ENCODE assay signal across 16 cellular contexts in the genomic region with DNA sequence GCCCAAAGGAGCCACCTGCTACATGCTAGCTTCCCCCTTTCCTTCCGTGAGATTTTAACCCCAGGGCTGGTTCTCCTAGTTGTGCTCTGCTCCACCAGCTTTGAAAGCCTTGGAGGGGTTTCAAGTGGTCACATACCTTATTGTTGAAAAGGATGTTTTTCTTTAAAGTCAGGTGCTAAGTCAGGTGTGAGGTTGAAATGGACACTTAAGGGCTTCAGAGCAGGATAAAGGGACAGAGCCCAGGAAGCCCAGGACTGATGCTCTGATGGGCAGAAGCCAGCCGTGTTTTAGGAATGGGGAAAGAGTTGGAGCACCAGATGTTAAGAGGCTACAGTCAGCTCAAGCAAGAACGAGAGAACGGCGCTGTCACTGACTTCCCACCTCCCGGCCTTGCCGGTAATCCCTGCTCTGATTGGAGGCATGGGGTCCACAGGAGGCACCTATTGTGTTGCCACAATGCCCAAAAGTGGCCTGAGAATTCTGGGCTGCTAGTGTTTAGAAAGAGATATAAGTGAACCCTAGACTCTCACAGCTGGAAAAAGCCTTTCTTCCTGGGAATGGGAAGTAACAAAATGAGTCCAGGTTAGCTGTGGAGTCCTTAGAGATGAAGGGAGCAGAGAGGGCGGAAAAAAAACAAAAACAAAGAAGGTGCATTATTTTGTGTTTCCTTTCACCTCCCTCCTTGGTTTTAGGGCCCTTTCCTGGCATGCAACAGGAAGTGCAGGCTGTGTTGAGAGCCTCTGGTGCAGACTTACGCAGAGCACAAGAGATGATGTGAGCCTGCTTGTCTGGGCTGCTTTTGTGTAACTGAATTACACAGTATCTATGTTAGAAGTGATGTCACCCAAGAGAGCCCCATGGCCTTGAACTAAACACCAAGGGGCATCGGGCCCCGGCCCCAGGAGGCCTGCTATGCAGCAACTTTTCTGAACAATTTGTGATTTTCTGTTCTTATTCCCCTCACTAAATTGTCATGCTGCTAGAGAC. TPM values are rescaled to one million over a fixed set of nuclear protein-coding genes. Genes with fewer than 3 reads are reported as not detected.
DNase-seq lines count a peak whose midpoint lies in the region; ATAC-seq and TF ChIP-seq lines count a peak whose summit lies in the region.
"Had no signal": no experiment of that assay in that cellular context is flagged by ENCODE, and none has a peak within 500 bp of the region (broad histone marks: within the 10 kb centered on the region; RNA-seq: fewer than 3 reads in every experiment).

No MANE protein-coding gene starts in this region.

- intact Hi-C loops in CD4-positive, alpha-beta memory T cell (cut with micrococcal nuclease), result no loop called here
- intact Hi-C loops in esophagus muscularis mucosa (cut with DNase I) (no loop called here), heart left ventricle (cut with DNase I) (loop anchor here in 3 of 10 donors (10.0 kb wide), 3 partner anchors 167 to 527 kb away; partner anchors contain the start of gene PRELID3B (in 1 of the 3))

- no peaks in the 10 kb centered on the region for H3K9me3 ChIP-seq in CD4-positive, alpha-beta memory T cell (ENCODE audit: control insufficient read depth in 1 of 2, low read length in 2 of 2)
- no peaks in the 10 kb centered on the region for H3K9me3 ChIP-seq in H9 (ENCODE audit: control insufficient read depth, low read depth, low read length)
- no peaks in the 10 kb centered on the region for H3K9me3 ChIP-seq in iPS-20b (ENCODE audit: insufficient read depth, low read depth, low read length)
- H3K9me3 ChIP-seq in esophagus muscularis mucosa, result no peaks in the 10 kb centered on the region
- H3K9me3 ChIP-seq in heart left ventricle, result no peaks in the 10 kb centered on the region
- H3K9me3 ChIP-seq: suprapubic skin had no signal

- ATAC-seq in GM21723 (IDR thresholded peaks at IDR 0.05; ENCODE audit: unreplicated experiment) (no peak), HG02588 (IDR thresholded peaks at IDR 0.05; ENCODE audit: unreplicated experiment) (no peak), heart left ventricle (no peak)
- ATAC-seq: esophagus mucosa had no signal

- H3K18ac ChIP-seq in H9 (ENCODE audit: insufficient read length, low read depth, low read length), result no peak overlapping the region

- no peak overlapping the region for H3K14ac ChIP-seq in H9 (ENCODE audit: insufficient read depth, low read length)

- H3K4ac ChIP-seq in H9 (ENCODE audit: low read depth, low read length), result no peak overlapping the region

- H2BK15ac ChIP-seq in H9 (ENCODE audit: low read depth, low read length), result no peak overlapping the region

- H3K27me3 ChIP-seq in CD4-positive, alpha-beta memory T cell (ENCODE audit: insufficient read depth, low read length), result no peaks in the 10 kb centered on the region
- H3K27me3 ChIP-seq in H9 (ENCODE audit: insufficient read depth, low read length) (no peaks in the 10 kb centered on the region), iPS-20b (ENCODE audit: insufficient read depth, low read length) (no peaks in the 10 kb centered on the region), esophagus muscularis mucosa (no peaks in the 10 kb centered on the region), heart left ventricle (no peaks in the 10 kb centered on the region)
- H3K27me3 ChIP-seq: suprapubic skin had no signal

- no CpG with 5 or more reads among the region's 11 CpGs for WGBS in H9 (ENCODE audit: extremely low coverage, insufficient read length, low lambda C conversion rate)
- 83% methylated on average over 11 of the region's 11 CpGs for WGBS in esophagus muscularis mucosa
- WGBS in heart left ventricle, 4 donors, result 78 to 84% (median 82%) methylated on average over 11 of the region's 11 CpGs

- no peak overlapping the region for H3K23ac ChIP-seq in H9 (ENCODE audit: insufficient read length, low read depth, low read length)

- H3T11ph ChIP-seq in H9 (ENCODE audit: low read length), result no peak overlapping the region

- H3K4me1 ChIP-seq in CD4-positive, alpha-beta memory T cell (ENCODE audit: insufficient read depth, low read length), result peaks cover 13% of the 10 kb centered on the region
- H3K4me1 ChIP-seq in H9 (ENCODE audit: insufficient read depth, low read length), result peaks cover 4% of the 10 kb centered on the region; the same call in 1 of the 2 replicates
- H3K4me1 ChIP-seq in iPS-20b (ENCODE audit: insufficient read depth, low read length), result peaks cover 44% of the 10 kb centered on the region
- H3K4me1 ChIP-seq in esophagus muscularis mucosa, result no peaks in the 10 kb centered on the region
- H3K4me1 ChIP-seq in heart left ventricle, result no peaks in the 10 kb centered on the region
- H3K4me1 ChIP-seq: suprapubic skin had no signal

- no peaks in the 10 kb centered on the region for H3K79me1 ChIP-seq in H9 (ENCODE audit: insufficient read depth, low read depth, low read length, poor library complexity, severe bottlenecking)

- H3K27ac ChIP-seq in CD4-positive, alpha-beta memory T cell (ENCODE audit: low read depth, low read length), result no peak overlapping the region
- no peak overlapping the region for H3K27ac ChIP-seq in H9 (ENCODE audit: insufficient read length, low read depth, low read length)
- no peak overlapping the region for H3K27ac ChIP-seq in iPS-20b (ENCODE audit: low read length)
- no peak overlapping the region for H3K27ac ChIP-seq in esophagus muscularis mucosa (replicated peaks in 1 of 4)
- H3K27ac ChIP-seq in heart left ventricle, result no peak overlapping the region
- H3K27ac ChIP-seq: suprapubic skin had no signal

- H3K9ac ChIP-seq in H9 (ENCODE audit: extremely low read depth, insufficient read length, low read length) (no peak overlapping the region), iPS-20b (ENCODE audit: low read depth, low read length) (peak overlapping the region; percentile 7; the same call in 1 of the 2 replicates)

- no peak overlapping the region for H2BK12ac ChIP-seq in H9 (ENCODE audit: insufficient read length, low read depth, low read length)

- no peaks in the 10 kb centered on the region for H3K79me2 ChIP-seq in H9 (ENCODE audit: insufficient read depth, low read length)

- no peak overlapping the region for H2AK5ac ChIP-seq in H9 (ENCODE audit: insufficient read length, low read length)

- POLR2A ChIA-PET in CD4-positive, alpha-beta memory T cell (lab: Charles Lee; ENCODE audit: partially characterized antibody), result interaction anchor here (0.9 to 1.3 kb wide), 4 partner anchors 10 to 225 kb away, joined by 3 to 4 read pairs (median 4); partner anchors contain the start of gene ATP5F1E
- POLR2A ChIA-PET in activated CD4-positive, alpha-beta memory T cell treated with anti-CD3 and anti-CD28 coated beads, Interleukin-2, amount 10 ng/mL, durations not matched to agents 7 days and 5 days (lab: Charles Lee), result interaction anchor here (1.0 to 1.8 kb wide), 2 partner anchors 11 to 14 kb away, joined by 4 to 6 read pairs; no protein-coding TSS in a partner anchor

- no peak for TF ChIP-seq POLR2A in esophagus muscularis mucosa (IDR thresholded peaks at IDR 0.05; ENCODE audit: low read depth)
- TF ChIP-seq POLR2A in heart left ventricle (IDR thresholded peaks at IDR 0.05), result no peak

- H4K5ac ChIP-seq in H9 (ENCODE audit: insufficient read length, low read depth, low read length), result no peak overlapping the region

- H3K23me2 ChIP-seq in H9 (ENCODE audit: insufficient read length, low read depth, low read length, poor library complexity, severe bottlenecking), result no peaks in the 10 kb centered on the region

- peak overlapping the region; percentile 35 to 85 (median 66) for H3K27ac Mint-ChIP-seq in CD4-positive, alpha-beta memory T cell
- H3K27ac Mint-ChIP-seq in H9, result peak overlapping the region in 2 of 3 experiments; percentile 72 to 91; a peak in 6 of 7 replicates
- H3K27ac Mint-ChIP-seq in activated CD4-positive, alpha-beta memory T cell treated with anti-CD3 and anti-CD28 coated beads, Interleukin-2, amount 10 ng/mL, durations not matched to agents 7 days and 5 days, result peak overlapping the region; percentile 69

- H3K4me1 Mint-ChIP-seq in CD4-positive, alpha-beta memory T cell, result peaks cover 8 to 16% (median 13%) of the 10 kb centered on the region in 4 donors
- H3K4me1 Mint-ChIP-seq in H9, result peaks cover 61 to 77% of the 10 kb centered on the region in 2 experiments
- H3K4me1 Mint-ChIP-seq in activated CD4-positive, alpha-beta memory T cell treated with anti-CD3 and anti-CD28 coated beads, Interleukin-2, amount 10 ng/mL, durations not matched to agents 7 days and 5 days, result peaks cover 19% of the 10 kb centered on the region

- H3K4me3 Mint-ChIP-seq in CD4-positive, alpha-beta memory T cell, result peak overlapping the region in 3 of 8 donors; percentile 9 to 43 (median 21)
- peak overlapping the region; percentile 5 to 45; a peak in 3 of 5 replicates for H3K4me3 Mint-ChIP-seq in H9
- H3K4me3 Mint-ChIP-seq in activated CD4-positive, alpha-beta memory T cell treated with anti-CD3 and anti-CD28 coated beads, Interleukin-2, amount 10 ng/mL, durations not matched to agents 7 days and 5 days, result no peak overlapping the region

- H3K4me3 ChIP-seq in CD4-positive, alpha-beta memory T cell (ENCODE audit: low read length in 2 of 2), result no peak overlapping the region
- 0 out of 2 replicates have a peak overlapping the region, but pooled peaks have one; percentile 11 for H3K4me3 ChIP-seq in iPS-20b (ENCODE audit: low read length)
- no peak overlapping the region for H3K4me3 ChIP-seq in esophagus muscularis mucosa
- no peak overlapping the region for H3K4me3 ChIP-seq in heart left ventricle
- H3K4me3 ChIP-seq: smooth muscle cell, suprapubic skin had no signal

- CTCF ChIA-PET in CD4-positive, alpha-beta memory T cell (lab: Charles Lee; ENCODE audit: partially characterized antibody), result interaction anchor here (0.8 to 1.4 kb wide), 4 partner anchors 9 to 330 kb away, joined by 3 to 5 read pairs (median 4); no protein-coding TSS in a partner anchor
- CTCF ChIA-PET in activated CD4-positive, alpha-beta memory T cell treated with anti-CD3 and anti-CD28 coated beads, Interleukin-2, amount 10 ng/mL, durations not matched to agents 7 days and 5 days (lab: Charles Lee), result interaction anchor here (0.7 kb wide), 1 partner anchor 226 kb away, joined by 3 read pairs; the partner anchor contains the start of gene STX16

- no peaks in the 10 kb centered on the region for H3K36me3 Mint-ChIP-seq in CD4-positive, alpha-beta memory T cell
- H3K36me3 Mint-ChIP-seq in H9 (ENCODE audit: insufficient read depth in 1 of 3, low read depth in 3 of 3), result peaks cover 0 to 4% (median 0%) of the 10 kb centered on the region in 3 experiments; a peak in 3 of 7 replicates
- H3K36me3 Mint-ChIP-seq in activated CD4-positive, alpha-beta memory T cell treated with anti-CD3 and anti-CD28 coated beads, Interleukin-2, amount 10 ng/mL, durations not matched to agents 7 days and 5 days (ENCODE audit: low read depth), result no peaks in the 10 kb centered on the region

- H3K27me3 Mint-ChIP-seq in CD4-positive, alpha-beta memory T cell, result no peaks in the 10 kb centered on the region
- H3K27me3 Mint-ChIP-seq in H9 (ENCODE audit: low read depth), result no peaks in the 10 kb centered on the region; the same call in none of the 2 replicates
- no peaks in the 10 kb centered on the region for H3K27me3 Mint-ChIP-seq in activated CD4-positive, alpha-beta memory T cell treated with anti-CD3 and anti-CD28 coated beads, Interleukin-2, amount 10 ng/mL, durations not matched to agents 7 days and 5 days

- no peak overlapping the region for H2BK20ac ChIP-seq in H9 (ENCODE audit: low read depth, low read length, poor library complexity, severe bottlenecking)

- H3K56ac ChIP-seq in H9 (ENCODE audit: insufficient read length, low read depth, low read length), result no peak overlapping the region

- H2BK5ac ChIP-seq in H9 (ENCODE audit: insufficient read length, low read length), result no peak overlapping the region

- no peak for TF ChIP-seq EP300 in esophagus muscularis mucosa (IDR thresholded peaks at IDR 0.05)

- H2BK120ac ChIP-seq in H9 (ENCODE audit: low read depth, low read length, poor library complexity, severe bottlenecking), result no peak overlapping the region

- no peak overlapping the region for H4K91ac ChIP-seq in H9 (ENCODE audit: insufficient read length, low read depth, low read length)

- no peaks in the 10 kb centered on the region for H3K9me3 Mint-ChIP-seq in CD4-positive, alpha-beta memory T cell
- H3K9me3 Mint-ChIP-seq in H9, result no peaks in the 10 kb centered on the region; a peak in 1 of 5 replicates
- H3K9me3 Mint-ChIP-seq in activated CD4-positive, alpha-beta memory T cell treated with anti-CD3 and anti-CD28 coated beads, Interleukin-2, amount 10 ng/mL, durations not matched to agents 7 days and 5 days, result no peaks in the 10 kb centered on the region

- H3K4me2 ChIP-seq in H9 (ENCODE audit: insufficient read depth, insufficient read length, low read length), result no peak overlapping the region
- H3K4me2 ChIP-seq: smooth muscle cell had no signal

- no peaks in the 10 kb centered on the region for H4K20me1 ChIP-seq in H9 (ENCODE audit: control insufficient read depth, insufficient read depth, insufficient read length)

- TF ChIP-seq CTCF in H9 (conservative IDR thresholded peaks at IDR 0.05), result no peak
- no peak for TF ChIP-seq CTCF in esophagus muscularis mucosa (IDR thresholded peaks at IDR 0.05)
- no peak for TF ChIP-seq CTCF in heart left ventricle (IDR thresholded peaks at IDR 0.05)

- no peaks in the 10 kb centered on the region for H3K36me3 ChIP-seq in CD4-positive, alpha-beta memory T cell (ENCODE audit: insufficient read depth, low read length)
- H3K36me3 ChIP-seq in iPS-20b (ENCODE audit: insufficient read depth, low read depth, low read length) (peaks cover 15% of the 10 kb centered on the region; the same call in 1 of the 2 replicates), esophagus muscularis mucosa (no peaks in the 10 kb centered on the region), heart left ventricle (no peaks in the 10 kb centered on the region)
- H3K36me3 ChIP-seq: suprapubic skin had no signal

- no peak overlapping the region for H2AFZ ChIP-seq in H9 (ENCODE audit: low read length)

- peak in 1 of 5 donors; percentile 26 for DNase-seq in CD4-positive, alpha-beta memory T cell
- DNase-seq in H9 (peak; percentile 60), esophagus muscularis mucosa (ENCODE audit: extremely low spot score) (no peak), heart left ventricle (no peak)
- DNase-seq in activated CD4-positive, alpha-beta memory T cell treated with anti-CD3 and anti-CD28 coated beads, Interleukin-2, amount 10 ng/mL, durations not matched to agents 7 days and 5 days, result peak; percentile 51
- DNase-seq: cerebellar nuclear complex, GDM1, Kasumi-1, NCI-H2107 had no signal

- H4K8ac ChIP-seq in H9 (replicated peaks; ENCODE audit: insufficient read length, low read depth, low read length), result no peak overlapping the region

RNA-seq across cellular contexts. Expression of gene GNAS, which starts 25.2 kb away (rescaled TPM):
- total RNA-seq in CD4-positive, alpha-beta memory T cell, result 100 to 1,000 TPM; 641 to 645 TPM
- 100 to 1,000 TPM in 1 of 2 donors, 10 to 100 TPM in 1; 70.1 to 184 TPM for polyA plus RNA-seq in CD4-positive, alpha-beta memory T cell
- total RNA-seq in H9 (2021), result 918 and 920 TPM in 2 replicates
- total RNA-seq in activated CD4-positive, alpha-beta memory T cell treated with anti-CD3 and anti-CD28 coated beads, Interleukin-2, amount 10 ng/mL, durations not matched to agents 7 days and 5 days, result 100 to 1,000 TPM; 790 to 809 TPM
- 100 to 1,000 TPM; 679 to 875 (median 782) TPM for total RNA-seq in esophagus muscularis mucosa
- 1,000 to 10,000 TPM; 1,430 to 2,119 (median 1,604) TPM for total RNA-seq in heart left ventricle
- 1,000 to 10,000 TPM; 1,246 to 2,999 TPM for polyA plus RNA-seq in heart left ventricle

RNA-seq across cellular contexts. Expression of gene GNAS-AS1, which starts 27.0 kb away (rescaled TPM):
- 1 to 10 TPM in 1 of 2 experiments, under 1 TPM in 1; 0.94 to 1.1 TPM for total RNA-seq in CD4-positive, alpha-beta memory T cell
- polyA plus RNA-seq in CD4-positive, alpha-beta memory T cell, result not detected
- total RNA-seq in H9 (2021) (8.6 and 11.3 TPM in 2 replicates), esophagus muscularis mucosa (under 1 TPM in 3 of 4 donors, not detected in 1; 0.13 to 0.42 (median 0.23) TPM), heart left ventricle (under 1 TPM in 7 of 9 donors, not detected in 2; 0.22 to 0.79 (median 0.29) TPM)
- 1 to 10 TPM in 1 of 2 experiments, under 1 TPM in 1; 0.65 to 1.0 TPM for total RNA-seq in activated CD4-positive, alpha-beta memory T cell treated with anti-CD3 and anti-CD28 coated beads, Interleukin-2, amount 10 ng/mL, durations not matched to agents 7 days and 5 days
- under 1 TPM; 0.17 to 0.91 TPM for polyA plus RNA-seq in heart left ventricle
- total RNA-seq: lung microvascular endothelial cell, suprapubic skin had no signal
- polyA plus RNA-seq: smooth muscle cell had no signal

Comparison
In these comparisons a context has a peak if more than half of its experiments do, and no peak if none do; other contexts are left out.
1. DNase-seq: peak in H9 (single experiment) and activated CD4-positive, alpha-beta memory T cell treated with anti-CD3 and anti-CD28 coated beads, Interleukin-2, amount 10 ng/mL, durations not matched to agents 7 days and 5 days (single experiment); none in esophagus muscularis mucosa (single experiment) and heart left ventricle (0 of 5).
2. Peak in every context shown above with its lines, with median percentiles within 50 percentile points of each other: H3K27ac Mint-ChIP-seq.